Comparison of ENCODE assay signal across 1 cellular context in the genomic region with DNA sequence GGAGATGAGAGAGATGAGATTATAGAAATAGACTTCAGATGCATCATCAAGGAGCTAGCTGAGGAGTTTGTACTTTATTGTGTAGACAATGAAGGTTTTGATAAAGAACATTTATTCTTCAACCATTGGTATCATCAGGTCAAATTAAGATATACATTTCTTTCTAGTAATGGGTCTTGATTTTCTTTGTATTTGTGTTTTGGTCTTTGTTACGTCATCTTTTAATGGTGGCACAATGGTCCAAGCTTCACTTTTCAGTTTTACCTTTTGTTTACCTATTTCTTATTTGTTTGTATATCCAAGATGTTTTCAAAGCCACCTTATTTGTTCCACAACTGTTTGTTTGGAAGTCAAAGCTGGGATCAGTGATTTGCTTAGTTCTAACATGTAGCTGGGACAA.
TF ChIP-seq lines count a peak whose summit lies in the region.

No MANE protein-coding gene starts in this region.

TF ChIP-seq in IMR-90, 13 proteins besides CTCF, POLR2A, EP300 and RAD21 (continued from another document):
- TF ChIP-seq, protein P1, sequence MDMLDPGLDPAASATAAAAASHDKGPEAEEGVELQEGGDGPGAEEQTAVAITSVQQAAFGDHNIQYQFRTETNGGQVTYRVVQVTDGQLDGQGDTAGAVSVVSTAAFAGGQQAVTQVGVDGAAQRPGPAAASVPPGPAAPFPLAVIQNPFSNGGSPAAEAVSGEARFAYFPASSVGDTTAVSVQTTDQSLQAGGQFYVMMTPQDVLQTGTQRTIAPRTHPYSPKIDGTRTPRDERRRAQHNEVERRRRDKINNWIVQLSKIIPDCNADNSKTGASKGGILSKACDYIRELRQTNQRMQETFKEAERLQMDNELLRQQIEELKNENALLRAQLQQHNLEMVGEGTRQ (IDR thresholded peaks at IDR 0.05; ENCODE audit: low read depth, low read length) = no peak
